Comparison of ENCODE assay signal across 10 cellular contexts in the genomic region with DNA sequence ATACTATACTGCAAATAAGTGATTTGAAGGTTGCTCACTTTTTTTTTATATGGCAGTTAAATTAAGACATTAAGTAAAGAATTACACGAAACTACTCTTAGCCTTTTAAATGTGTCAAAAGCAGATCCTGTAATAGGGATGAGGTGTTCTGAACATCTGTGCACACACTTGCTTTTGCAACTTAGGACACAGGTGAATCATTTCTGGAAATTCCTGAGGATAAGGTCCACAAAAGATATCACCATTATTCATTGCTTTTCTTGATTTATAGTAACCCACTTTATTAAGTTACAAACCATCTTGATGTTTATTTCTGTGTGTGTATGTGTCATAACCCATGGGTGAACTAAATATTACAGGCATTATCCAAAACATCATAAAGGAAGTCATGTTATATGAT. TPM values are rescaled to one million over a fixed set of nuclear protein-coding genes. Genes with fewer than 3 reads are reported as not detected.
"Had no signal": no experiment of that assay in that cellular context is flagged by ENCODE, and none has a peak within 500 bp of the region (broad histone marks: within the 10 kb centered on the region; RNA-seq: fewer than 3 reads in every experiment).

No MANE protein-coding gene starts in this region.

- H3K27me3 Mint-ChIP-seq: IgD-negative memory B cell had no signal

- H3K4me3 Mint-ChIP-seq: GM23338, H9, IgD-negative memory B cell had no signal

- H3K4me2 ChIP-seq: GM23338 had no signal

- H3K4me1 Mint-ChIP-seq: IgD-negative memory B cell had no signal

- H3K36me3 Mint-ChIP-seq: IgD-negative memory B cell had no signal

- ATAC-seq: GM23338, HepG2 had no signal

- H3K9me3 Mint-ChIP-seq: GM23338, H9, IgD-negative memory B cell had no signal

- H3K4me3 ChIP-seq: GM23338 had no signal

- H2AFZ ChIP-seq: GM23338 had no signal

- H3K27ac ChIP-seq: HL-60 had no signal

- FAIRE-seq: H1, H54, HepG2 had no signal

- H3K27ac Mint-ChIP-seq: GM23338, H9, IgD-negative memory B cell had no signal

- DNase-seq: H9, HCEC 1CT, KBM-7 had no signal

RNA-seq across cellular contexts. Expression of a gene that starts 55.9 kb away (rescaled TPM):
- total RNA-seq: HepG2, HT1080 had no signal
- polyA plus RNA-seq: HepG2, IgD-negative memory B cell had no signal
